ENCODE assay signal across 8 cellular contexts in genomic region chr3:33915796-33916589, GRCh38.
A peak's percentile ranks its signal among the peaks of the same experiment; 100 is the strongest.
DNase-seq lines count a peak whose midpoint lies in the region; ATAC-seq, FAIRE-seq and TF ChIP-seq lines count a peak whose summit lies in the region.

No MANE protein-coding gene starts in this region.

- no peaks in the 10 kb centered on the region for H4K20me1 ChIP-seq in OCI-LY1 (ENCODE audit: insufficient read depth, low read length)

- peak; percentile 29 for DNase-seq in GM18507 (ENCODE audit: extremely low spot score, insufficient read length, low read depth)
- DNase-seq in fibroblast of mammary gland (ENCODE audit: low read depth): peak; percentile 24
- DNase-seq in stimulated activated naive CD8-positive, alpha-beta T cell treated with anti-CD3 and anti-CD28 coated beads, Interleukin-15, amount 100 ng/mL, for 72 hours: peak in 1 of 2 donors; percentile 12
- DNase-seq in Caco-2: no peak
- no peak for DNase-seq in activated T-cell treated with anti-CD3 and anti-CD28 coated beads, Interleukin-2, amount 50 U/mL, for 24 hours
- no peak for DNase-seq in T-helper 17 cell

- H3K36me3 ChIP-seq in OCI-LY1 (ENCODE audit: insufficient read depth, low read length): no peaks in the 10 kb centered on the region
- no peaks in the 10 kb centered on the region for H3K36me3 ChIP-seq in Caco-2 (ENCODE audit: control insufficient read depth, insufficient read depth, low read length)

- no peak overlapping the region for H3K9ac ChIP-seq in OCI-LY1 (ENCODE audit: low read length)

- no peak overlapping the region for H3K4me3 Mint-ChIP-seq in stimulated activated naive CD8-positive, alpha-beta T cell treated with anti-CD3 and anti-CD28 coated beads, Interleukin-15, amount 100 ng/mL, for 72 hours
- no peak overlapping the region for H3K4me3 Mint-ChIP-seq in Caco-2 (ENCODE audit: unreplicated experiment)
- no peak overlapping the region for H3K4me3 Mint-ChIP-seq in activated T-cell treated with anti-CD3 and anti-CD28 coated beads, Interleukin-2, amount 50 U/mL, for 24 hours
- H3K4me3 Mint-ChIP-seq in T-helper 17 cell: no peak overlapping the region

- POLR2A ChIA-PET in Caco-2 (lab: Charles Lee): no interaction called here

- H3K27ac ChIP-seq in OCI-LY1 (ENCODE audit: low read depth, low read length, poor library complexity, severe bottlenecking): no peak overlapping the region

- H3K4me3 ChIP-seq in OCI-LY1 (ENCODE audit: low read depth, low read length, poor library complexity, severe bottlenecking) (no peak overlapping the region), fibroblast of mammary gland (ENCODE audit: control insufficient read depth, low read depth, low read length) (no peak overlapping the region), Caco-2 (ENCODE audit: low read depth, low read length) (no peak overlapping the region)

- no peak overlapping the region for H2AFZ ChIP-seq in OCI-LY1 (ENCODE audit: low read length)

- H3K9me2 ChIP-seq in OCI-LY1 (ENCODE audit: low read depth, low read length): no peaks in the 10 kb centered on the region

- TF ChIP-seq CTCF in OCI-LY1 (IDR thresholded peaks at IDR 0.05; ENCODE audit: low read length) (peak; percentile 56), fibroblast of mammary gland (conservative IDR thresholded peaks at IDR 0.05; ENCODE audit: control insufficient read depth, insufficient read depth, low read depth, low read length) (peak; percentile 30), Caco-2 (IDR thresholded peaks at IDR 0.05; ENCODE audit: insufficient read depth in 1 of 2, low read depth in 1 of 2, low read length in 1 of 2, severe bottlenecking in 1 of 2, unreplicated experiment in 1 of 2) (no peak)

- no peaks in the 10 kb centered on the region for H3K79me2 ChIP-seq in OCI-LY1 (ENCODE audit: insufficient read depth, low read length)

- FAIRE-seq in GM18507 (lab: Jason Lieb, UNC): peak; percentile 81

- no peak overlapping the region for H3K27ac Mint-ChIP-seq in stimulated activated naive CD8-positive, alpha-beta T cell treated with anti-CD3 and anti-CD28 coated beads, Interleukin-15, amount 100 ng/mL, for 72 hours
- no peak overlapping the region for H3K27ac Mint-ChIP-seq in Caco-2 (ENCODE audit: unreplicated experiment)
- no peak overlapping the region for H3K27ac Mint-ChIP-seq in activated T-cell treated with anti-CD3 and anti-CD28 coated beads, Interleukin-2, amount 50 U/mL, for 24 hours
- no peak overlapping the region for H3K27ac Mint-ChIP-seq in T-helper 17 cell

- no TSS peak for BruUV-seq in Caco-2 (replicated peaks; lab: Mats Ljungman, UMichigan)

- H3K4me1 Mint-ChIP-seq in stimulated activated naive CD8-positive, alpha-beta T cell treated with anti-CD3 and anti-CD28 coated beads, Interleukin-15, amount 100 ng/mL, for 72 hours: no peaks in the 10 kb centered on the region
- H3K4me1 Mint-ChIP-seq in Caco-2 (ENCODE audit: low read depth, unreplicated experiment) (peaks cover 8% of the 10 kb centered on the region), T-helper 17 cell (no peaks in the 10 kb centered on the region)
- no peaks in the 10 kb centered on the region for H3K4me1 Mint-ChIP-seq in activated T-cell treated with anti-CD3 and anti-CD28 coated beads, Interleukin-2, amount 50 U/mL, for 24 hours (ENCODE audit: low read depth)

- no peaks in the 10 kb centered on the region for H3K9me3 ChIP-seq in OCI-LY1 (ENCODE audit: low read length)
- no peaks in the 10 kb centered on the region for H3K9me3 ChIP-seq in Caco-2
- H3K9me3 ChIP-seq in T-helper 17 cell (ENCODE audit: control insufficient read depth, low read length, poor library complexity, severe bottlenecking): no peaks in the 10 kb centered on the region

- H3K4me1 ChIP-seq in OCI-LY1 (ENCODE audit: insufficient read depth, low read length, severe bottlenecking) (no peaks in the 10 kb centered on the region), Caco-2 (peaks cover 8% of the 10 kb centered on the region)

- intact Hi-C loops in Caco-2 (cut with micrococcal nuclease; ENCODE audit: unreplicated experiment): no loop called here

- H3K9me3 Mint-ChIP-seq in stimulated activated naive CD8-positive, alpha-beta T cell treated with anti-CD3 and anti-CD28 coated beads, Interleukin-15, amount 100 ng/mL, for 72 hours: no peaks in the 10 kb centered on the region
- no peaks in the 10 kb centered on the region for H3K9me3 Mint-ChIP-seq in Caco-2 (ENCODE audit: unreplicated experiment)
- no peaks in the 10 kb centered on the region for H3K9me3 Mint-ChIP-seq in activated T-cell treated with anti-CD3 and anti-CD28 coated beads, Interleukin-2, amount 50 U/mL, for 24 hours

- H3K36me3 Mint-ChIP-seq in Caco-2 (ENCODE audit: insufficient read depth, unreplicated experiment): no peaks in the 10 kb centered on the region
- no peaks in the 10 kb centered on the region for H3K36me3 Mint-ChIP-seq in activated T-cell treated with anti-CD3 and anti-CD28 coated beads, Interleukin-2, amount 50 U/mL, for 24 hours (ENCODE audit: low read depth)
- H3K36me3 Mint-ChIP-seq in T-helper 17 cell (ENCODE audit: low read depth): no peaks in the 10 kb centered on the region

- CTCF ChIA-PET in Caco-2 (lab: Charles Lee): interaction anchor here (0.8 kb wide), 1 partner anchor 345 kb away, joined by 3 read pairs; no protein-coding TSS in a partner anchor

- no peaks in the 10 kb centered on the region for H3K27me3 ChIP-seq in OCI-LY1 (ENCODE audit: insufficient read depth, low read length)
- H3K27me3 ChIP-seq in Caco-2 (replicated peaks; ENCODE audit: control insufficient read depth, insufficient read depth, low read length): no peaks in the 10 kb centered on the region

- ATAC-seq in HG02678 (IDR thresholded peaks at IDR 0.05; ENCODE audit: unreplicated experiment) (peak; percentile 64), T-helper 17 cell (no peak)
- ATAC-seq in stimulated activated naive CD8-positive, alpha-beta T cell treated with anti-CD3 and anti-CD28 coated beads, Interleukin-15, amount 100 ng/mL, for 72 hours: peak; percentile 50

- H3K27me3 Mint-ChIP-seq in stimulated activated naive CD8-positive, alpha-beta T cell treated with anti-CD3 and anti-CD28 coated beads, Interleukin-15, amount 100 ng/mL, for 72 hours: no peaks in the 10 kb centered on the region
- H3K27me3 Mint-ChIP-seq in Caco-2 (ENCODE audit: insufficient read depth, unreplicated experiment) (peaks cover 4% of the 10 kb centered on the region), T-helper 17 cell (peaks cover 32% of the 10 kb centered on the region)
- no peaks in the 10 kb centered on the region for H3K27me3 Mint-ChIP-seq in activated T-cell treated with anti-CD3 and anti-CD28 coated beads, Interleukin-2, amount 50 U/mL, for 24 hours

- H3F3A ChIP-seq in OCI-LY1 (ENCODE audit: insufficient read depth, low read length): no peaks in the 10 kb centered on the region

- no peak overlapping the region for H3K4me2 ChIP-seq in OCI-LY1 (ENCODE audit: low read length)

Comparison
In these comparisons a context has a peak if more than half of its experiments do, and no peak if none do; other contexts are left out.
1. DNase-seq: peak in GM18507 (single experiment) and fibroblast of mammary gland (single experiment); none in Caco-2 (0 of 2), activated T-cell treated with anti-CD3 and anti-CD28 coated beads, Interleukin-2, amount 50 U/mL, for 24 hours (single experiment) and T-helper 17 cell (0 of 3).
2. CTCF ChIP-seq: peak in OCI-LY1 (single experiment) and fibroblast of mammary gland (single experiment); none in Caco-2 (0 of 2).